ENCODE assay signal across 1 cellular context in genomic region chr10:21498977-21499376, GRCh38.
TF ChIP-seq lines count a peak whose summit lies in the region.

No MANE protein-coding gene starts in this region.

TF ChIP-seq in H1, 55 proteins besides CTCF, POLR2A, EP300 and RAD21:
- TF ChIP-seq CREB1 (IDR thresholded peaks at IDR 0.05): no peak
- peak; percentile 18; the same call in 1 of the 2 replicates for TF ChIP-seq SUZ12 (IDR thresholded peaks at IDR 0.05; ENCODE audit: low read length)
- 0 out of 4 replicates have a peak, but pooled peaks of 1 of the 2 experiments have one; percentile 48 for TF ChIP-seq SIN3A (conservative IDR thresholded peaks at IDR 0.05 in 1 of 2, IDR thresholded peaks at IDR 0.05 in 1 of 2; ENCODE audit: low read depth in 1 of 2, low read length in 2 of 2)
